ENCODE assay signal across 33 cellular contexts in genomic region chr1:208420021-208420420, GRCh38.
"Had no signal": no experiment of that assay in that cellular context is flagged by ENCODE, and none has a peak within 500 bp of the region (broad histone marks: within the 10 kb centered on the region; RNA-seq: fewer than 3 reads in every experiment).

No MANE protein-coding gene starts in this region.

- H3K9me3 Mint-ChIP-seq: activated CD4-positive, alpha-beta memory T cell treated with anti-CD3 and anti-CD28 coated beads, Interleukin-2, amount 10 ng/mL, durations not matched to agents 7 days and 5 days; activated CD4-positive, alpha-beta T cell treated with anti-CD3 and anti-CD28 coated beads, Interleukin-2, amount 10 ng/mL, durations not matched to agents 7 days and 5 days; activated naive CD4-positive, alpha-beta T cell treated with anti-CD3 and anti-CD28 coated beads, Interleukin-2, amount 50 U/mL, for 24 hours; activated naive CD8-positive, alpha-beta T cell treated with anti-CD3 and anti-CD28 coated beads for 36 hours; activated naive CD8-positive, alpha-beta T cell treated with anti-CD3 and anti-CD28 coated beads, Interleukin-2, amount 50 U/mL, for 24 hours; activated T-cell treated with anti-CD3 and anti-CD28 coated beads, Interleukin-2, amount 50 U/mL, for 4 hours; activated T-helper 17 cell treated with anti-CD3 and anti-CD28 coated beads, Interleukin-2, amount 50 U/mL, for 72 hours had no signal

- FAIRE-seq: colon, endometrium, endothelial cell of umbilical vein had no signal

- H3K4me3 ChIP-seq: adrenal gland, body of pancreas, esophagus squamous epithelium, gastroesophageal sphincter, heart right ventricle had no signal

- H3K27ac ChIP-seq: adrenal gland, body of pancreas, epithelial cell of prostate, esophagus squamous epithelium, gastroesophageal sphincter, heart right ventricle had no signal

- H3K4me1 ChIP-seq: adrenal gland, body of pancreas, esophagus squamous epithelium, gastroesophageal sphincter, heart right ventricle had no signal

- H3K27ac Mint-ChIP-seq: activated CD4-positive, alpha-beta memory T cell treated with anti-CD3 and anti-CD28 coated beads, Interleukin-2, amount 10 ng/mL, durations not matched to agents 7 days and 5 days; activated CD4-positive, alpha-beta T cell treated with anti-CD3 and anti-CD28 coated beads, Interleukin-2, amount 10 ng/mL, durations not matched to agents 7 days and 5 days; activated naive CD4-positive, alpha-beta T cell treated with anti-CD3 and anti-CD28 coated beads, Interleukin-2, amount 50 U/mL, for 24 hours; activated naive CD8-positive, alpha-beta T cell treated with anti-CD3 and anti-CD28 coated beads for 36 hours; activated naive CD8-positive, alpha-beta T cell treated with anti-CD3 and anti-CD28 coated beads, Interleukin-2, amount 50 U/mL, for 24 hours; activated T-helper 17 cell treated with anti-CD3 and anti-CD28 coated beads, Interleukin-2, amount 50 U/mL, for 72 hours; effector memory CD8-positive, alpha-beta T cell had no signal

- H3K36me3 Mint-ChIP-seq: activated naive CD4-positive, alpha-beta T cell treated with anti-CD3 and anti-CD28 coated beads, Interleukin-2, amount 50 U/mL, for 24 hours; activated naive CD8-positive, alpha-beta T cell treated with anti-CD3 and anti-CD28 coated beads for 36 hours had no signal

- H3K27me3 Mint-ChIP-seq: activated CD4-positive, alpha-beta T cell treated with anti-CD3 and anti-CD28 coated beads, Interleukin-2, amount 10 ng/mL, durations not matched to agents 7 days and 5 days; activated naive CD8-positive, alpha-beta T cell treated with anti-CD3 and anti-CD28 coated beads, Interleukin-2, amount 50 U/mL, for 24 hours had no signal

- H3K4me1 Mint-ChIP-seq: activated CD4-positive, alpha-beta memory T cell treated with anti-CD3 and anti-CD28 coated beads, Interleukin-2, amount 10 ng/mL, durations not matched to agents 7 days and 5 days; activated CD4-positive, alpha-beta T cell treated with anti-CD3 and anti-CD28 coated beads, Interleukin-2, amount 10 ng/mL, durations not matched to agents 7 days and 5 days; activated naive CD4-positive, alpha-beta T cell treated with anti-CD3 and anti-CD28 coated beads, Interleukin-2, amount 50 U/mL, for 24 hours; activated naive CD8-positive, alpha-beta T cell treated with anti-CD3 and anti-CD28 coated beads, Interleukin-2, amount 50 U/mL, for 24 hours; activated T-helper 17 cell treated with anti-CD3 and anti-CD28 coated beads, Interleukin-2, amount 50 U/mL, for 72 hours had no signal

- DNase-seq: activated CD4-positive, alpha-beta memory T cell treated with anti-CD3 and anti-CD28 coated beads, Interleukin-2, amount 10 ng/mL, durations not matched to agents 7 days and 5 days; activated CD4-positive, alpha-beta T cell treated with anti-CD3 and anti-CD28 coated beads for 1 hour; activated CD4-positive, alpha-beta T cell treated with anti-CD3 and anti-CD28 coated beads for 4 hours; activated CD4-positive, alpha-beta T cell treated with anti-CD3 and anti-CD28 coated beads, Interleukin-2, amount 10 ng/mL, durations not matched to agents 7 days and 5 days; activated CD4-positive, alpha-beta T cell treated with anti-CD3 and anti-CD28 coated beads, Interleukin-2, amount 50 U/mL, for 4 hours; activated CD8-positive, alpha-beta memory T cell treated with anti-CD3 and anti-CD28 coated beads, Interleukin-2, amount 50 U/mL, for 48 hours; activated effector memory CD4-positive, alpha-beta T cell treated with Interleukin-2 at 50 U/mL for 16 hours; activated gamma-delta T cell treated with Interleukin-2 at 50 U/mL for 16 hours; activated naive CD4-positive, alpha-beta T cell treated with Interleukin-2 at 50 U/mL for 16 hours; activated naive CD8-positive, alpha-beta T cell treated with anti-CD3 and anti-CD28 coated beads for 36 hours; activated naive CD8-positive, alpha-beta T cell treated with anti-CD3 and anti-CD28 coated beads, Interleukin-2, amount 50 U/mL, for 24 hours; activated T-cell treated with anti-CD3 and anti-CD28 coated beads for 4 hours; activated T-cell treated with anti-CD3 and anti-CD28 coated beads, Interleukin-2, amount 50 U/mL, for 4 hours; adrenal gland; amygdala; aorta; body of pancreas; caudate nucleus; cortex of kidney; dermis blood vessel endothelial cell; effector CD4-positive, alpha-beta T cell; effector memory CD8-positive, alpha-beta T cell; esophagus squamous epithelium; foreskin melanocyte; heart right ventricle; T-helper 2 cell had no signal

- H3K4me3 Mint-ChIP-seq: activated CD4-positive, alpha-beta memory T cell treated with anti-CD3 and anti-CD28 coated beads, Interleukin-2, amount 10 ng/mL, durations not matched to agents 7 days and 5 days; activated CD4-positive, alpha-beta T cell treated with anti-CD3 and anti-CD28 coated beads, Interleukin-2, amount 10 ng/mL, durations not matched to agents 7 days and 5 days; activated naive CD4-positive, alpha-beta T cell treated with anti-CD3 and anti-CD28 coated beads, Interleukin-2, amount 50 U/mL, for 24 hours; activated naive CD8-positive, alpha-beta T cell treated with anti-CD3 and anti-CD28 coated beads for 36 hours; activated naive CD8-positive, alpha-beta T cell treated with anti-CD3 and anti-CD28 coated beads, Interleukin-2, amount 50 U/mL, for 24 hours; activated T-cell treated with anti-CD3 and anti-CD28 coated beads, Interleukin-2, amount 50 U/mL, for 4 hours; activated T-helper 17 cell treated with anti-CD3 and anti-CD28 coated beads, Interleukin-2, amount 50 U/mL, for 72 hours; effector memory CD8-positive, alpha-beta T cell had no signal

- ATAC-seq: activated naive CD8-positive, alpha-beta T cell treated with anti-CD3 and anti-CD28 coated beads, Interleukin-2, amount 50 U/mL, for 24 hours; activated T-cell treated with anti-CD3 and anti-CD28 coated beads, Interleukin-2, amount 50 U/mL, for 4 hours; activated T-helper 17 cell treated with anti-CD3 and anti-CD28 coated beads, Interleukin-2, amount 50 U/mL, for 72 hours; body of pancreas; effector memory CD8-positive, alpha-beta T cell; gastroesophageal sphincter; heart right ventricle had no signal

- H3K27me3 ChIP-seq: adrenal gland, esophagus squamous epithelium, gastroesophageal sphincter had no signal

- H3K36me3 ChIP-seq: adrenal gland, esophagus squamous epithelium, gastroesophageal sphincter, heart right ventricle had no signal

- H3K9me3 ChIP-seq: adrenal gland, body of pancreas, esophagus squamous epithelium had no signal
